ENCODE assay signal across 19 cellular contexts in genomic region chr11:124170801-124171586, GRCh38. TPM values are rescaled to one million over a fixed set of nuclear protein-coding genes. Genes with fewer than 3 reads are reported as not detected.
DNase-seq lines count a peak whose midpoint lies in the region; ATAC-seq, FAIRE-seq and TF ChIP-seq lines count a peak whose summit lies in the region.
"Had no signal": no experiment of that assay in that cellular context is flagged by ENCODE, and none has a peak within 500 bp of the region (broad histone marks: within the 10 kb centered on the region; RNA-seq: fewer than 3 reads in every experiment).

No MANE protein-coding gene starts in this region.

- no peak overlapping the region for H2BK20ac ChIP-seq in H9 (ENCODE audit: low read depth, low read length, poor library complexity, severe bottlenecking)

- H4K91ac ChIP-seq in H9 (ENCODE audit: insufficient read length, low read depth, low read length): no peak overlapping the region

- no peak overlapping the region for H2BK120ac ChIP-seq in H9 (ENCODE audit: low read depth, low read length, poor library complexity, severe bottlenecking)

- no CpG with 5 or more reads among the region's 40 CpGs for WGBS in H9 (ENCODE audit: extremely low coverage, insufficient read length, low lambda C conversion rate)

- no peaks in the 10 kb centered on the region for H3K4me1 Mint-ChIP-seq in activated CD4-positive, alpha-beta memory T cell treated with anti-CD3 and anti-CD28 coated beads for 36 hours (ENCODE audit: low read depth)
- H3K4me1 Mint-ChIP-seq in H9: peaks cover 17 to 25% of the 10 kb centered on the region in 2 experiments
- H3K4me1 Mint-ChIP-seq: IgD-negative memory B cell had no signal

- no peaks in the 10 kb centered on the region for H3K23me2 ChIP-seq in H9 (ENCODE audit: insufficient read length, low read depth, low read length, poor library complexity, severe bottlenecking)

- no peak overlapping the region for H3K4me3 ChIP-seq in kidney (ENCODE audit: low read length in 2 of 2)

- H3K18ac ChIP-seq in H9 (ENCODE audit: insufficient read length, low read depth, low read length): no peak overlapping the region

- no peaks in the 10 kb centered on the region for H3K36me3 ChIP-seq in kidney (ENCODE audit: control insufficient read depth in 1 of 2, insufficient read depth in 2 of 2, low read length in 2 of 2)
- H3K36me3 ChIP-seq: BE2C had no signal

- no peak overlapping the region for H3K23ac ChIP-seq in H9 (ENCODE audit: insufficient read length, low read depth, low read length)

- H3T11ph ChIP-seq in H9 (ENCODE audit: low read length): no peak overlapping the region

- H4K20me1 ChIP-seq in H9 (ENCODE audit: control insufficient read depth, insufficient read depth, insufficient read length): no peaks in the 10 kb centered on the region

- ATAC-seq in GM21619 (IDR thresholded peaks at IDR 0.05; ENCODE audit: unreplicated experiment): no peak

- H2AFZ ChIP-seq in H9 (ENCODE audit: low read length): no peak overlapping the region

- CTCF ChIA-PET in activated CD4-positive, alpha-beta memory T cell treated with anti-CD3 and anti-CD28 coated beads for 36 hours (lab: Charles Lee): interaction anchor here (1.0 kb wide), 1 partner anchor 102 kb away, joined by 4 read pairs; no protein-coding TSS in a partner anchor

- H3K14ac ChIP-seq in H9 (ENCODE audit: insufficient read depth, low read length): no peak overlapping the region

- H4K8ac ChIP-seq in H9 (replicated peaks; ENCODE audit: insufficient read length, low read depth, low read length): no peak overlapping the region

- H3K27me3 ChIP-seq in H9 (ENCODE audit: insufficient read depth, low read length): peaks cover 29% of the 10 kb centered on the region; the same call in 1 of the 2 replicates
- H3K27me3 ChIP-seq: BE2C had no signal

- H3K4me1 ChIP-seq in kidney (ENCODE audit: control insufficient read depth in 1 of 2, insufficient read depth in 1 of 2, low read depth in 1 of 2, low read length in 2 of 2) (no peaks in the 10 kb centered on the region), H9 (ENCODE audit: insufficient read depth, low read length) (no peaks in the 10 kb centered on the region)
- H3K4me1 ChIP-seq: BE2C had no signal

- FAIRE-seq in kidney (lab: Jason Lieb, UNC): no peak

- TF ChIP-seq CTCF in C4-2B (conservative IDR thresholded peaks at IDR 0.05): no peak
- no peak for TF ChIP-seq CTCF in kidney (IDR thresholded peaks at IDR 0.05; ENCODE audit: borderline replicate concordance, extremely low read depth, insufficient read depth)
- no peak for TF ChIP-seq CTCF in H9 (conservative IDR thresholded peaks at IDR 0.05)

- POLR2A ChIA-PET in activated CD4-positive, alpha-beta memory T cell treated with anti-CD3 and anti-CD28 coated beads for 36 hours (lab: Charles Lee): no interaction called here

- DNase-seq in ELF-1 (ENCODE audit: low read depth, low spot score) (peak; percentile 51), NCI-H510A treated with DMSO at 0.1 percent for 48 hours (lab: John Stamatoyannopoulos, UW) (peak; percentile 66), kidney (peak; percentile 62), H9 (no peak)
- DNase-seq in activated CD4-positive, alpha-beta memory T cell treated with anti-CD3 and anti-CD28 coated beads for 36 hours: no peak
- DNase-seq: BE2C, DMS 273 treated with DMSO at 0.1 percent for 48 hours, HCEC 1CT, MV-4-11, NCI-H146, NCI-H2081 treated with DMSO at 0.1 percent for 48 hours, NCI-H446 treated with DMSO at 0.1 percent for 48 hours, OCI-M1, SK-N-SH, T-helper 1 cell had no signal

- H3K79me1 ChIP-seq in H9 (ENCODE audit: insufficient read depth, low read depth, low read length, poor library complexity, severe bottlenecking): no peaks in the 10 kb centered on the region

- H2AK5ac ChIP-seq in H9 (ENCODE audit: insufficient read length, low read length): no peak overlapping the region

- H2BK12ac ChIP-seq in H9 (ENCODE audit: insufficient read length, low read depth, low read length): no peak overlapping the region

- no peak overlapping the region for H2BK5ac ChIP-seq in H9 (ENCODE audit: insufficient read length, low read length)

- H3K27me3 Mint-ChIP-seq in activated CD4-positive, alpha-beta memory T cell treated with anti-CD3 and anti-CD28 coated beads for 36 hours: peaks cover 7% of the 10 kb centered on the region
- peaks cover 60% of the 10 kb centered on the region for H3K27me3 Mint-ChIP-seq in H9 (ENCODE audit: low read depth)

- H3K27ac ChIP-seq in C4-2B (peak overlapping the region; percentile 69), kidney (ENCODE audit: low read depth in 2 of 2, low read length in 2 of 2) (no peak overlapping the region), H9 (ENCODE audit: insufficient read length, low read depth, low read length) (no peak overlapping the region)

- no peak overlapping the region for H3K4ac ChIP-seq in H9 (ENCODE audit: low read depth, low read length)

- no peak overlapping the region for H4K5ac ChIP-seq in H9 (ENCODE audit: insufficient read length, low read depth, low read length)

- no peak overlapping the region for H3K4me2 ChIP-seq in H9 (ENCODE audit: insufficient read depth, insufficient read length, low read length)
- H3K4me2 ChIP-seq: SK-N-SH had no signal

- H3K9ac ChIP-seq in kidney (ENCODE audit: low read length in 2 of 2) (no peak overlapping the region), H9 (ENCODE audit: extremely low read depth, insufficient read length, low read length) (no peak overlapping the region)
- H3K9ac ChIP-seq: SK-N-SH had no signal

- no peak overlapping the region for H3K4me3 Mint-ChIP-seq in activated CD4-positive, alpha-beta memory T cell treated with anti-CD3 and anti-CD28 coated beads for 36 hours
- no peak overlapping the region for H3K4me3 Mint-ChIP-seq in H9
- H3K4me3 Mint-ChIP-seq: IgD-negative memory B cell had no signal

- no peaks in the 10 kb centered on the region for H3K9me3 Mint-ChIP-seq in activated CD4-positive, alpha-beta memory T cell treated with anti-CD3 and anti-CD28 coated beads for 36 hours
- peaks cover 2% of the 10 kb centered on the region in 2 experiments; a peak in 3 of 5 replicates for H3K9me3 Mint-ChIP-seq in H9
- H3K9me3 Mint-ChIP-seq: IgD-negative memory B cell had no signal

- no peaks in the 10 kb centered on the region for H3K9me3 ChIP-seq in kidney (ENCODE audit: control insufficient read depth in 1 of 2, low read length in 2 of 2)
- H3K9me3 ChIP-seq in H9 (ENCODE audit: control insufficient read depth, low read depth, low read length): no peaks in the 10 kb centered on the region
- H3K9me3 ChIP-seq: BE2C, SK-N-SH had no signal

- no peaks in the 10 kb centered on the region for H3K36me3 Mint-ChIP-seq in activated CD4-positive, alpha-beta memory T cell treated with anti-CD3 and anti-CD28 coated beads for 36 hours
- peaks cover 0 to 3% (median 0%) of the 10 kb centered on the region in 3 experiments; a peak in 2 of 7 replicates for H3K36me3 Mint-ChIP-seq in H9 (ENCODE audit: insufficient read depth in 1 of 3, low read depth in 3 of 3)
- H3K36me3 Mint-ChIP-seq: IgD-negative memory B cell had no signal

- no peak overlapping the region for H2BK15ac ChIP-seq in H9 (ENCODE audit: low read depth, low read length)

- intact Hi-C loops in kidney (cut with DNase I): no loop called here
- intact Hi-C loops in activated CD4-positive, alpha-beta memory T cell treated with anti-CD3 and anti-CD28 coated beads for 36 hours (cut with micrococcal nuclease): no loop called here

- no peak overlapping the region for H3K56ac ChIP-seq in H9 (ENCODE audit: insufficient read length, low read depth, low read length)

- H3K27ac Mint-ChIP-seq in activated CD4-positive, alpha-beta memory T cell treated with anti-CD3 and anti-CD28 coated beads for 36 hours: no peak overlapping the region
- no peak overlapping the region for H3K27ac Mint-ChIP-seq in H9
- H3K27ac Mint-ChIP-seq: IgD-negative memory B cell had no signal

- no peaks in the 10 kb centered on the region for H3K79me2 ChIP-seq in H9 (ENCODE audit: insufficient read depth, low read length)

RNA-seq across cellular contexts. Expression of gene OR10D3, which starts 12.2 kb away (rescaled TPM):
- total RNA-seq in kidney (not detected), H9 (2021) (not detected in 2 replicates)
- not detected for polyA plus RNA-seq in kidney (ENCODE audit: insufficient read depth, low read depth, low replicate concordance)
- total RNA-seq in activated CD4-positive, alpha-beta memory T cell treated with anti-CD3 and anti-CD28 coated beads for 36 hours: not detected
- polyA plus RNA-seq: AG04450, IgD-negative memory B cell, SK-N-SH had no signal

RNA-seq across cellular contexts. Expression of gene VWA5A, which starts 55.7 kb away (rescaled TPM):
- total RNA-seq in kidney: 57.2 TPM
- 25.0 TPM for polyA plus RNA-seq in kidney (ENCODE audit: insufficient read depth, low read depth, low replicate concordance)
- 1 to 10 TPM; 6.9 to 7.5 TPM for total RNA-seq in activated CD4-positive, alpha-beta memory T cell treated with anti-CD3 and anti-CD28 coated beads for 36 hours
- total RNA-seq in H9 (2021): 15.6 and 16.5 TPM in 2 replicates

Comparison
In these comparisons a context has a peak if more than half of its experiments do, and no peak if none do; other contexts are left out.
1. DNase-seq: peak in ELF-1 (single experiment), NCI-H510A treated with DMSO at 0.1 percent for 48 hours (single experiment) and kidney (single experiment); none in activated CD4-positive, alpha-beta memory T cell treated with anti-CD3 and anti-CD28 coated beads for 36 hours (single experiment) and H9 (single experiment).